Comparison of ENCODE assay signal across 8 cellular contexts in the genomic region with DNA sequence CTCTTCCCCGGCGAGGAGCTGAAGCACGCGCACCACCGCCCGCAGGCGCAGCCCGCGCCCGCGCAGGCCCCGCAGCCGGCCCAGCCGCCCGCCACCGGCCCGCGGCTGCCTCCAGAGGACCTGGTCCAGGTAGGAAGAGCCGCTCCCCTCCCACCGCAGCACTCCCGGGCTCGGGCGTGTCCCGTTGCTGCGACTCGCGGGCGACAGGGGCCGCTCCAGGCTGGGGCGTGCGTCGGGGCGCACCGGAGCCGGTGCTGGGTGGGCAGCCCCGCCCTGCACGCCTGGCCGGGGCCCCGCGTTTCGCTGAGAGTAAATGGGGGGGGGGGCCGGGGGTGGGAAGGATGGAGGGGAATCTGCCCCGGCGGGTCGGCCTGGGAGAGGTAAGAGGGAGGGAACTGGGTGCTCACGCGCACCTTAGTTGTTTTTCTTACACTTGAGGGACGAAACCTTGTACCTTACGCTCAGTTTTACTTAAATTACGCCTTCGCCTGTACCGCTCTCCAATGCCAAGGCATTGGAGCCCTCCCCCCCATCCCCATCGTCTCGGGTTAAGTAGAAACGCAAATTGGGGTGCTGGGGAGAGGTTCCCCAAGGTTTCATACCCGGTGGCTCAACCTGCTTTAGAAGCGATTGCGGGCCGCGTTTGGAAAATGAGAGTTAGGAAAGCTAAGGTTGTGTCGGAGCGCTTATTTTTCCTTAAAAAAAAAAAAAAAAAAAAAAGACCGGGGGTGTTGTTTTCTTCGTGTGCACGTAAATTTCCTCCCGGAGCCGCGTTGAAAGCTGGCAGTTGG. TPM values are rescaled to one million over a fixed set of nuclear protein-coding genes. Genes with fewer than 3 reads are reported as not detected.
DNase-seq lines count a peak whose midpoint lies in the region; ATAC-seq and TF ChIP-seq lines count a peak whose summit lies in the region.

No MANE protein-coding gene starts in this region.

- no peak for TF ChIP-seq CTCF in RWPE2 (IDR thresholded peaks at IDR 0.05; ENCODE audit: poor library complexity, severe bottlenecking)
- TF ChIP-seq CTCF in spleen (IDR thresholded peaks at IDR 0.05 in 8 of 11, conservative IDR thresholded peaks at IDR 0.05 in 3 of 11), result no peak

- DNase-seq in CD1c-positive myeloid dendritic cell (ENCODE audit: extremely low spot score) (peak; percentile 20), GM19240 (ENCODE audit: insufficient read length, low spot score) (peak; percentile 15), RWPE2 (ENCODE audit: low spot score) (no peak), amniotic stem cell (lab: John Stamatoyannopoulos, UW) (peak; percentile 8), iPS DF 6.9 (ENCODE audit: low read depth, low spot score) (no peak), spleen (peak; percentile 92), epidermal melanocyte (ENCODE audit: insufficient read length, low spot score) (no peak)

- H3K27me3 ChIP-seq in RWPE2 (ENCODE audit: insufficient read depth, poor library complexity, severe bottlenecking) (no peaks in the 10 kb centered on the region), iPS DF 6.9 (ENCODE audit: control insufficient read depth, insufficient read depth, low read length) (peaks cover 18% of the 10 kb centered on the region), spleen (replicated peaks in 1 of 7) (peaks cover 0 to 60% (median 10%) of the 10 kb centered on the region in 7 donors)

- H3K9me3 ChIP-seq in RWPE2 (ENCODE audit: severe bottlenecking) (no peaks in the 10 kb centered on the region), iPS DF 6.9 (ENCODE audit: control insufficient read depth, insufficient read depth, low read length) (no peaks in the 10 kb centered on the region), spleen (no peaks in the 10 kb centered on the region)

- H3K36me3 ChIP-seq in RWPE2 (ENCODE audit: low read depth) (peaks cover 49% of the 10 kb centered on the region), iPS DF 6.9 (ENCODE audit: control insufficient read depth, insufficient read depth, low read length) (no peaks in the 10 kb centered on the region), spleen (peaks cover 0 to 19% (median 0%) of the 10 kb centered on the region in 6 donors)

- intact Hi-C loops in spleen (cut with DNase I; ENCODE audit: low total_unique reads), result no loop called here

- ATAC-seq in HG03196 (IDR thresholded peaks at IDR 0.05; ENCODE audit: unreplicated experiment) (peak; percentile 39), RWPE2 (ENCODE audit: low read depth) (no peak)

- WGBS in iPS DF 6.9 (ENCODE audit: insufficient coverage, insufficient read length), result no CpG with 5 or more reads among the region's 68 CpGs
- 0 to 1% (median 1%) methylated on average over 39 to 68 of the region's 68 CpGs for WGBS in spleen, 5 donors

- no peak for TF ChIP-seq POLR2A in spleen (IDR thresholded peaks at IDR 0.05)

- H3K27ac ChIP-seq in RWPE2 (ENCODE audit: poor library complexity, severe bottlenecking), result peak overlapping the region; percentile 92
- no peak overlapping the region for H3K27ac ChIP-seq in iPS DF 6.9 (ENCODE audit: low read length)
- peak overlapping the region in 7 of 8 donors; percentile 69 to 86 (median 79) for H3K27ac ChIP-seq in spleen

- H3K4me1 ChIP-seq in RWPE2 (ENCODE audit: insufficient read depth, poor library complexity, severe bottlenecking), result peaks cover 36% of the 10 kb centered on the region
- no peaks in the 10 kb centered on the region for H3K4me1 ChIP-seq in iPS DF 6.9 (ENCODE audit: control insufficient read depth, insufficient read depth, low read length)
- H3K4me1 ChIP-seq in spleen, result peaks cover 4 to 38% (median 22%) of the 10 kb centered on the region in 6 donors

- peak overlapping the region; percentile 71 for H3K4me3 ChIP-seq in RWPE2 (ENCODE audit: severe bottlenecking)
- H3K4me3 ChIP-seq in iPS DF 6.9 (ENCODE audit: low read length), result peak overlapping the region; percentile 82; the same call in 1 of the 2 replicates
- peak overlapping the region; percentile 76 to 92 (median 79) for H3K4me3 ChIP-seq in spleen

RNA-seq across cellular contexts. Expression of a gene that starts 0.8 kb away (rescaled TPM):
- 1 to 10 TPM; 1.0 to 5.4 (median 2.1) TPM for total RNA-seq in spleen
- polyA plus RNA-seq in spleen, result 1 to 10 TPM in 1 of 3 donors, under 1 TPM in 2; 0.74 to 1.2 (median 0.85) TPM

Comparison
In these comparisons a context has a peak if more than half of its experiments do, and no peak if none do; other contexts are left out.
1. DNase-seq: peak in CD1c-positive myeloid dendritic cell (single experiment), GM19240 (single experiment), amniotic stem cell (single experiment) and spleen (single experiment); none in RWPE2 (single experiment), iPS DF 6.9 (single experiment) and epidermal melanocyte (single experiment).
2. Peak in every context shown above with its lines, with median percentiles within 50 percentile points of each other: H3K4me3 ChIP-seq.